In genomic region chr20:33442136-33443005, GRCh38 we compare ENCODE assay signal across 1 cellular context.
A peak's percentile ranks its signal among the peaks of the same experiment; 100 is the strongest.
TF ChIP-seq lines count a peak whose summit lies in the region.

No MANE protein-coding gene starts in this region.

TF ChIP-seq in HepG2, 621 proteins besides CTCF, POLR2A, EP300 and RAD21 (continues in another document):
- TF ChIP-seq ZNF333 (CRISPR knock-in tag; IDR thresholded peaks at IDR 0.05; ENCODE audit: borderline replicate concordance) = 0 out of 2 replicates have a peak, but pooled peaks have one; percentile 33
- 0 out of 2 replicates have a peak, but pooled peaks have one; percentile 26 for TF ChIP-seq ZNF430 (CRISPR knock-in tag; IDR thresholded peaks at IDR 0.05)
- 0 out of 2 replicates have a peak, but pooled peaks have one; percentile 2 for TF ChIP-seq ZNF318 (CRISPR knock-in tag; IDR thresholded peaks at IDR 0.05)
- no peak for TF ChIP-seq RARA (CRISPR knock-in tag; IDR thresholded peaks at IDR 0.05)
- TF ChIP-seq ZBTB10 (CRISPR knock-in tag; IDR thresholded peaks at IDR 0.05; ENCODE audit: borderline replicate concordance) = peak; percentile 7; the same call in 1 of the 2 replicates
- TF ChIP-seq NFE2L1 (CRISPR knock-in tag; IDR thresholded peaks at IDR 0.05; ENCODE audit: borderline replicate concordance) = 0 out of 2 replicates have a peak, but pooled peaks have one; percentile 2
- TF ChIP-seq THAP8 (CRISPR knock-in tag; IDR thresholded peaks at IDR 0.05; ENCODE audit: borderline replicate concordance) = no peak
- peak; percentile 69; the same call in 1 of the 2 replicates for TF ChIP-seq TFAP4 (IDR thresholded peaks at IDR 0.05; ENCODE audit: borderline replicate concordance, low read depth)
- no peak for TF ChIP-seq ATF5 (CRISPR knock-in tag; IDR thresholded peaks at IDR 0.05; ENCODE audit: low read depth)
- no peak for TF ChIP-seq FOXP1 (IDR thresholded peaks at IDR 0.05)
- TF ChIP-seq FOXP1 (CRISPR knock-in tag; IDR thresholded peaks at IDR 0.05) = no peak
- TF ChIP-seq HDAC6 (IDR thresholded peaks at IDR 0.05; ENCODE audit: low read depth, low read length) = no peak
- TF ChIP-seq KDM2A (CRISPR knock-in tag; IDR thresholded peaks at IDR 0.05; ENCODE audit: borderline replicate concordance, low read depth) = peak; percentile 2; the same call in 1 of the 2 replicates
- TF ChIP-seq ZNF501 (CRISPR knock-in tag; IDR thresholded peaks at IDR 0.05) = peak; percentile 40; the same call in 1 of the 2 replicates
- TF ChIP-seq GZF1 (CRISPR knock-in tag; IDR thresholded peaks at IDR 0.05) = no peak
- TF ChIP-seq ZNF567 (CRISPR knock-in tag; IDR thresholded peaks at IDR 0.05; ENCODE audit: borderline replicate concordance) = no peak
- TF ChIP-seq TARDBP (CRISPR knock-in tag; IDR thresholded peaks at IDR 0.05) = no peak
- TF ChIP-seq TGIF2 (CRISPR knock-in tag; IDR thresholded peaks at IDR 0.05) = 0 out of 2 replicates have a peak, but pooled peaks have one; percentile 27
- TF ChIP-seq ZBTB34 (CRISPR knock-in tag; IDR thresholded peaks at IDR 0.05) = 0 out of 2 replicates have a peak, but pooled peaks have one; percentile 57
- no peak for TF ChIP-seq ZMYM2 (CRISPR knock-in tag; IDR thresholded peaks at IDR 0.05)
- 0 out of 2 replicates have a peak, but pooled peaks have one; percentile 13 for TF ChIP-seq ZBTB26 (CRISPR knock-in tag; IDR thresholded peaks at IDR 0.05; ENCODE audit: borderline replicate concordance)
- no peak for TF ChIP-seq ZNF607 (CRISPR knock-in tag; IDR thresholded peaks at IDR 0.05; ENCODE audit: borderline replicate concordance)
- TF ChIP-seq RXRA (CRISPR knock-in tag; IDR thresholded peaks at IDR 0.05) = no peak
- no peak for TF ChIP-seq ZNF816 (CRISPR knock-in tag; IDR thresholded peaks at IDR 0.05; ENCODE audit: borderline replicate concordance)
- TF ChIP-seq E2F2 (CRISPR knock-in tag; IDR thresholded peaks at IDR 0.05; ENCODE audit: borderline replicate concordance) = no peak
- TF ChIP-seq ARID3A (IDR thresholded peaks at IDR 0.05; ENCODE audit: low read depth, low read length) = no peak
- TF ChIP-seq ZNF276 (CRISPR knock-in tag; IDR thresholded peaks at IDR 0.05; ENCODE audit: low read depth) = no peak
- no peak for TF ChIP-seq ZNF709 (CRISPR knock-in tag; IDR thresholded peaks at IDR 0.05)
- TF ChIP-seq ZNF441 (CRISPR knock-in tag; IDR thresholded peaks at IDR 0.05; ENCODE audit: borderline replicate concordance) = no peak
- no peak for TF ChIP-seq ZNF224 (CRISPR knock-in tag; IDR thresholded peaks at IDR 0.05)
- no peak for TF ChIP-seq FOXJ3 (CRISPR knock-in tag; IDR thresholded peaks at IDR 0.05; ENCODE audit: borderline replicate concordance)
- TF ChIP-seq ATF2 (CRISPR knock-in tag; IDR thresholded peaks at IDR 0.05) = no peak
